Comparison of ENCODE assay signal across 1 cellular context in the genomic region with DNA sequence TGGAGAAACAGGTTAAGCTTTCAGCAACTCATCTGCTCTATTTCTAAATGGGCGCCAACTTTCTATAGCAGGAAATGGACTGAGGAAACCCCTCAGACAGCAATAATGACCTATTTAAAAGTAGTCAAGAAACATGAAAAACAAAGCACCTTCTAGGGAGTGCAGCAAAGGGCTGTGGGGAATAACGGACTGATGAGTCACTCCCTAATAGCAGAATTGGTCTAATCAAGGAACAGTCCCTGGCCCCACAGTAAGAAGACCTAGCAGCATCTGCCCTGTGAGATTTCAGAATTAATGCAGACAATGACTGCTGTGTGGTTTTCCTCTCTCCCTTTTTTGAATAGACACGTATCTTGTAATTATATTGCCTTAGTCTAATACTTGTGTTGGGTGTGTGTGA.
TF ChIP-seq lines count a peak whose summit lies in the region.

No MANE protein-coding gene starts in this region.

TF ChIP-seq in GM12878, 131 proteins besides CTCF, POLR2A, EP300 and RAD21:
- TF ChIP-seq, protein P1, sequence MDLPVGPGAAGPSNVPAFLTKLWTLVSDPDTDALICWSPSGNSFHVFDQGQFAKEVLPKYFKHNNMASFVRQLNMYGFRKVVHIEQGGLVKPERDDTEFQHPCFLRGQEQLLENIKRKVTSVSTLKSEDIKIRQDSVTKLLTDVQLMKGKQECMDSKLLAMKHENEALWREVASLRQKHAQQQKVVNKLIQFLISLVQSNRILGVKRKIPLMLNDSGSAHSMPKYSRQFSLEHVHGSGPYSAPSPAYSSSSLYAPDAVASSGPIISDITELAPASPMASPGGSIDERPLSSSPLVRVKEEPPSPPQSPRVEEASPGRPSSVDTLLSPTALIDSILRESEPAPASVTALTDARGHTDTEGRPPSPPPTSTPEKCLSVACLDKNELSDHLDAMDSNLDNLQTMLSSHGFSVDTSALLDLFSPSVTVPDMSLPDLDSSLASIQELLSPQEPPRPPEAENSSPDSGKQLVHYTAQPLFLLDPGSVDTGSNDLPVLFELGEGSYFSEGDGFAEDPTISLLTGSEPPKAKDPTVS (IDR thresholded peaks at IDR 0.05; ENCODE audit: low read depth, low read length): no peak
- TF ChIP-seq, protein P2, sequence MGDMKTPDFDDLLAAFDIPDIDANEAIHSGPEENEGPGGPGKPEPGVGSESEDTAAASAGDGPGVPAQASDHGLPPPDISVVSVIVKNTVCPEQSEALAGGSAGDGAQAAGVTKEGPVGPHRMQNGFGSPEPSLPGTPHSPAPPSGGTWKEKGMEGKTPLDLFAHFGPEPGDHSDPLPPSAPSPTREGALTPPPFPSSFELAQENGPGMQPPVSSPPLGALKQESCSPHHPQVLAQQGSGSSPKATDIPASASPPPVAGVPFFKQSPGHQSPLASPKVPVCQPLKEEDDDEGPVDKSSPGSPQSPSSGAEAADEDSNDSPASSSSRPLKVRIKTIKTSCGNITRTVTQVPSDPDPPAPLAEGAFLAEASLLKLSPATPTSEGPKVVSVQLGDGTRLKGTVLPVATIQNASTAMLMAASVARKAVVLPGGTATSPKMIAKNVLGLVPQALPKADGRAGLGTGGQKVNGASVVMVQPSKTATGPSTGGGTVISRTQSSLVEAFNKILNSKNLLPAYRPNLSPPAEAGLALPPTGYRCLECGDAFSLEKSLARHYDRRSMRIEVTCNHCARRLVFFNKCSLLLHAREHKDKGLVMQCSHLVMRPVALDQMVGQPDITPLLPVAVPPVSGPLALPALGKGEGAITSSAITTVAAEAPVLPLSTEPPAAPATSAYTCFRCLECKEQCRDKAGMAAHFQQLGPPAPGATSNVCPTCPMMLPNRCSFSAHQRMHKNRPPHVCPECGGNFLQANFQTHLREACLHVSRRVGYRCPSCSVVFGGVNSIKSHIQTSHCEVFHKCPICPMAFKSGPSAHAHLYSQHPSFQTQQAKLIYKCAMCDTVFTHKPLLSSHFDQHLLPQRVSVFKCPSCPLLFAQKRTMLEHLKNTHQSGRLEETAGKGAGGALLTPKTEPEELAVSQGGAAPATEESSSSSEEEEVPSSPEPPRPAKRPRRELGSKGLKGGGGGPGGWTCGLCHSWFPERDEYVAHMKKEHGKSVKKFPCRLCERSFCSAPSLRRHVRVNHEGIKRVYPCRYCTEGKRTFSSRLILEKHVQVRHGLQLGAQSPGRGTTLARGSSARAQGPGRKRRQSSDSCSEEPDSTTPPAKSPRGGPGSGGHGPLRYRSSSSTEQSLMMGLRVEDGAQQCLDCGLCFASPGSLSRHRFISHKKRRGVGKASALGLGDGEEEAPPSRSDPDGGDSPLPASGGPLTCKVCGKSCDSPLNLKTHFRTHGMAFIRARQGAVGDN (IDR thresholded peaks at IDR 0.05): no peak
- no peak for TF ChIP-seq SIN3A (IDR thresholded peaks at IDR 0.05; ENCODE audit: low read depth, low read length)
- no peak for TF ChIP-seq TCF3 (IDR thresholded peaks at IDR 0.05; ENCODE audit: borderline replicate concordance, insufficient read depth, low read depth, low read length)
- no peak for TF ChIP-seq SP1 (IDR thresholded peaks at IDR 0.05; ENCODE audit: low read depth, low read length)
- TF ChIP-seq YBX1 (IDR thresholded peaks at IDR 0.05): no peak
- TF ChIP-seq DPF2 (IDR thresholded peaks at IDR 0.05): no peak
- TF ChIP-seq POLR2AphosphoS5 (IDR thresholded peaks at IDR 0.05; ENCODE audit: low read length): no peak
- no peak for TF ChIP-seq NR2C1 (IDR thresholded peaks at IDR 0.05)
- no peak for TF ChIP-seq RELA (IDR thresholded peaks at IDR 0.05; ENCODE audit: borderline replicate concordance, partially characterized antibody)
- TF ChIP-seq FOS (IDR thresholded peaks at IDR 0.05; ENCODE audit: borderline replicate concordance, extremely low read depth, insufficient read length): no peak
- TF ChIP-seq KLF5 (IDR thresholded peaks at IDR 0.05; ENCODE audit: partially characterized antibody): no peak
- no peak for TF ChIP-seq SUZ12 (IDR thresholded peaks at IDR 0.05; ENCODE audit: unreplicated experiment)
- no peak for TF ChIP-seq NRF1 (conservative IDR thresholded peaks at IDR 0.05; ENCODE audit: low read depth, low read length)
- no peak for TF ChIP-seq ZNF207 (IDR thresholded peaks at IDR 0.05; ENCODE audit: borderline replicate concordance)
- no peak for TF ChIP-seq RFX5 (IDR thresholded peaks at IDR 0.05; ENCODE audit: low read depth, low read length)
